Comparison of ENCODE assay signal across 1 cellular context in the genomic region with DNA sequence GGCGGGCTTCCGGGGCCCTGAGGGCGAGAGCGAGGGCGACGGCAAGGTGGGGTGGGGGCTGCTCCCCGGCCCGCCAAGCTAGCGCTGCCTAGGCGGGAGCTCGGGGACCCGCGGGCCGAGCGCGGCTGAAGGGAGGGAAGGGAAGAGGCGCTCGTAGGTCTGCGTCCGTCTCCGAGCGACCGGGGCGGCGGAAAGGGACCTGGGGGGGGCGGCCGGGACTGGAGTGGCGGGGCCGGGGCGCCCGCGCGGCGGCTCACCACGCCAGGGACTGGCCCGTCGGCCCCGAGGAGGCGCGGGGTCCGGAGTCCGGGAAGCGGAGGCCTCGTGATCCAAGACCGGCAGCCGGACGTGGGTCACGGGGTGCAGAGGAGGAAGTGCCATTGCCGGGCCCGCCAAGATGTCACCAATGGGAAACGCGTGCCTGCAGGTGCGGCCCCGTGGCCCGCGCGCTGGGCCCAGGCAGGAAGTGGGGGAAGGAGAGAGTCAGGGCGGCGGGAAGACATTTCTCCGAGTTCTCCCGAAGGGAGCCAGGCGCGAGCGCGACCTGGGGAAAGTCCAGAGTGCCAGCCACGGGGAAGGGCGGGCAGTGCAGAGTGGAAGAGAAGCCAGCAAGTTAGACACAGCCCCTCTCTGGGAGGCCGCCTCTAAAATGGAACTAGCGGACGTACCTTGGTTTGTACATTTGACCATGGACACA.
TF ChIP-seq lines count a peak whose summit lies in the region.

No MANE protein-coding gene starts in this region.

TF ChIP-seq in HepG2, 621 proteins besides CTCF, POLR2A, EP300 and RAD21 (continued from another document and continues in another):
- no peak for TF ChIP-seq FOXO4 (CRISPR knock-in tag; conservative IDR thresholded peaks at IDR 0.05)
- no peak for TF ChIP-seq ZNF652 (CRISPR knock-in tag; IDR thresholded peaks at IDR 0.05; ENCODE audit: borderline replicate concordance, low read depth)
- TF ChIP-seq ZNF207 (IDR thresholded peaks at IDR 0.05; ENCODE audit: borderline replicate concordance), result no peak
- peak; percentile 98 for TF ChIP-seq SALL1 (CRISPR knock-in tag; IDR thresholded peaks at IDR 0.05)
- TF ChIP-seq HDAC1 (CRISPR knock-in tag; IDR thresholded peaks at IDR 0.05), result peak; percentile 81
- TF ChIP-seq, protein P1, sequence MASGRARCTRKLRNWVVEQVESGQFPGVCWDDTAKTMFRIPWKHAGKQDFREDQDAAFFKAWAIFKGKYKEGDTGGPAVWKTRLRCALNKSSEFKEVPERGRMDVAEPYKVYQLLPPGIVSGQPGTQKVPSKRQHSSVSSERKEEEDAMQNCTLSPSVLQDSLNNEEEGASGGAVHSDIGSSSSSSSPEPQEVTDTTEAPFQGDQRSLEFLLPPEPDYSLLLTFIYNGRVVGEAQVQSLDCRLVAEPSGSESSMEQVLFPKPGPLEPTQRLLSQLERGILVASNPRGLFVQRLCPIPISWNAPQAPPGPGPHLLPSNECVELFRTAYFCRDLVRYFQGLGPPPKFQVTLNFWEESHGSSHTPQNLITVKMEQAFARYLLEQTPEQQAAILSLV (CRISPR knock-in tag; IDR thresholded peaks at IDR 0.05; ENCODE audit: borderline replicate concordance), result peak; percentile 70
- TF ChIP-seq ZNF577 (CRISPR knock-in tag; IDR thresholded peaks at IDR 0.05; ENCODE audit: borderline replicate concordance, low read depth), result no peak
- peak; percentile 43 for TF ChIP-seq ZNF547 (CRISPR knock-in tag; IDR thresholded peaks at IDR 0.05)
- peak; percentile 88 for TF ChIP-seq ZNF709 (CRISPR knock-in tag; IDR thresholded peaks at IDR 0.05)
- TF ChIP-seq RBFOX2 (IDR thresholded peaks at IDR 0.05; ENCODE audit: low read depth, low read length), result peak; percentile 89
- no peak; the same call in 1 of the 2 replicates for TF ChIP-seq ZNF589 (CRISPR knock-in tag; conservative IDR thresholded peaks at IDR 0.05)
- TF ChIP-seq ZFY (CRISPR knock-in tag; IDR thresholded peaks at IDR 0.05), result peak; percentile 74; the same call in 1 of the 2 replicates
- peak; percentile 48; the same call in 1 of the 2 replicates for TF ChIP-seq ZNF841 (CRISPR knock-in tag; IDR thresholded peaks at IDR 0.05; ENCODE audit: borderline replicate concordance)
- TF ChIP-seq ARID4A (CRISPR knock-in tag; IDR thresholded peaks at IDR 0.05; ENCODE audit: borderline replicate concordance), result peak; percentile 85
- TF ChIP-seq MXI1 (IDR thresholded peaks at IDR 0.05; ENCODE audit: borderline replicate concordance, low read depth, low read length), result peak; percentile 90; the same call in 2 of the 3 replicates
- peak; percentile 93 for TF ChIP-seq ZNF749 (CRISPR knock-in tag; IDR thresholded peaks at IDR 0.05; ENCODE audit: borderline replicate concordance)
- peak; percentile 80; the same call in 1 of the 2 replicates for TF ChIP-seq ZBTB10 (CRISPR knock-in tag; IDR thresholded peaks at IDR 0.05; ENCODE audit: borderline replicate concordance)
- peak; percentile 95; the same call in 1 of the 2 replicates for TF ChIP-seq ZC3H4 (CRISPR knock-in tag; IDR thresholded peaks at IDR 0.05; ENCODE audit: borderline replicate concordance)
- TF ChIP-seq ZNF264 (CRISPR knock-in tag; IDR thresholded peaks at IDR 0.05), result 0 out of 2 replicates have a peak, but pooled peaks have one; percentile 53
- TF ChIP-seq ZNF619 (CRISPR knock-in tag; IDR thresholded peaks at IDR 0.05), result 0 out of 2 replicates have a peak, but pooled peaks have one; percentile 51
- TF ChIP-seq ZSCAN20 (CRISPR knock-in tag; IDR thresholded peaks at IDR 0.05; ENCODE audit: borderline replicate concordance), result 0 out of 2 replicates have a peak, but pooled peaks have one; percentile 53
- TF ChIP-seq, protein P2, sequence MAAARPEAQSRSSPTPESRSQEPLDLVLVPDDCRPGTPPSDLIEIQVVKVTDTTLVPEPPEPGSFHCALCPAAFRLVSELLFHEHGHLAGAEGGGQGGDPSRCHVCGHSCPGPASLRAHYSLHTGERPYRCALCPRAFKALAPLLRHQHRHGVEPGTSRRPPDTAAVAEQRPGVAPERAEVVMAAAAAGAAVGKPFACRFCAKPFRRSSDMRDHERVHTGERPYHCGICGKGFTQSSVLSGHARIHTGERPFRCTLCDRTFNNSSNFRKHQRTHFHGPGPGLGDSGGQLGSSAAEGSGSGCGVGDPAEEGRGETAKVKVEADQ (CRISPR knock-in tag; IDR thresholded peaks at IDR 0.05; ENCODE audit: borderline replicate concordance), result no peak
- no peak for TF ChIP-seq CENPX (CRISPR knock-in tag; IDR thresholded peaks at IDR 0.05)
- peak; percentile 94 for TF ChIP-seq ZIK1 (CRISPR knock-in tag; IDR thresholded peaks at IDR 0.05; ENCODE audit: borderline replicate concordance, low read depth)
- TF ChIP-seq PCBP2 (optimal IDR thresholded peaks at IDR 0.05; ENCODE audit: low read depth, low read length, poor library complexity, severe bottlenecking), result no peak
- TF ChIP-seq GPN1 (CRISPR knock-in tag; IDR thresholded peaks at IDR 0.05; ENCODE audit: borderline replicate concordance), result 0 out of 2 replicates have a peak, but pooled peaks have one; percentile 47
- TF ChIP-seq TRAFD1 (CRISPR knock-in tag; IDR thresholded peaks at IDR 0.05; ENCODE audit: borderline replicate concordance), result peak; percentile 89; the same call in 1 of the 2 replicates
- no peak for TF ChIP-seq ZNF121 (CRISPR knock-in tag; IDR thresholded peaks at IDR 0.05)
- TF ChIP-seq CEBPG (CRISPR knock-in tag; IDR thresholded peaks at IDR 0.05), result peak; percentile 54; the same call in 1 of the 2 replicates
- TF ChIP-seq SIX1 (CRISPR knock-in tag; IDR thresholded peaks at IDR 0.05; ENCODE audit: borderline replicate concordance), result no peak
- TF ChIP-seq ZNF768 (CRISPR knock-in tag; IDR thresholded peaks at IDR 0.05), result peak; percentile 69
- TF ChIP-seq ZNF788 (CRISPR knock-in tag; IDR thresholded peaks at IDR 0.05; ENCODE audit: borderline replicate concordance), result peak; percentile 90; the same call in 1 of the 2 replicates
- TF ChIP-seq MIER3 (CRISPR knock-in tag; IDR thresholded peaks at IDR 0.05; ENCODE audit: borderline replicate concordance), result peak; percentile 73; the same call in 1 of the 2 replicates
- TF ChIP-seq ZHX1 (CRISPR knock-in tag; IDR thresholded peaks at IDR 0.05; ENCODE audit: low read depth), result 0 out of 2 replicates have a peak, but pooled peaks have one; percentile 47
- TF ChIP-seq HOXD1 (CRISPR knock-in tag; IDR thresholded peaks at IDR 0.05), result peak; percentile 69; the same call in 1 of the 2 replicates
- peak; percentile 73 for TF ChIP-seq POLR2AphosphoS2 (IDR thresholded peaks at IDR 0.05; ENCODE audit: low read depth, low read length)
- no peak for TF ChIP-seq ZNF382 (CRISPR knock-in tag; IDR thresholded peaks at IDR 0.05; ENCODE audit: borderline replicate concordance)
- TF ChIP-seq CREM (IDR thresholded peaks at IDR 0.05), result peak; percentile 43; the same call in 1 of the 2 replicates
- TF ChIP-seq CREM (CRISPR knock-in tag; IDR thresholded peaks at IDR 0.05), result no peak
- peak; percentile 75 for TF ChIP-seq HNF4A (CRISPR knock-in tag; IDR thresholded peaks at IDR 0.05)
- TF ChIP-seq NCOA1 (CRISPR knock-in tag; IDR thresholded peaks at IDR 0.05), result no peak
